19 cellular contexts compared by ENCODE assay signal in the genomic region with DNA sequence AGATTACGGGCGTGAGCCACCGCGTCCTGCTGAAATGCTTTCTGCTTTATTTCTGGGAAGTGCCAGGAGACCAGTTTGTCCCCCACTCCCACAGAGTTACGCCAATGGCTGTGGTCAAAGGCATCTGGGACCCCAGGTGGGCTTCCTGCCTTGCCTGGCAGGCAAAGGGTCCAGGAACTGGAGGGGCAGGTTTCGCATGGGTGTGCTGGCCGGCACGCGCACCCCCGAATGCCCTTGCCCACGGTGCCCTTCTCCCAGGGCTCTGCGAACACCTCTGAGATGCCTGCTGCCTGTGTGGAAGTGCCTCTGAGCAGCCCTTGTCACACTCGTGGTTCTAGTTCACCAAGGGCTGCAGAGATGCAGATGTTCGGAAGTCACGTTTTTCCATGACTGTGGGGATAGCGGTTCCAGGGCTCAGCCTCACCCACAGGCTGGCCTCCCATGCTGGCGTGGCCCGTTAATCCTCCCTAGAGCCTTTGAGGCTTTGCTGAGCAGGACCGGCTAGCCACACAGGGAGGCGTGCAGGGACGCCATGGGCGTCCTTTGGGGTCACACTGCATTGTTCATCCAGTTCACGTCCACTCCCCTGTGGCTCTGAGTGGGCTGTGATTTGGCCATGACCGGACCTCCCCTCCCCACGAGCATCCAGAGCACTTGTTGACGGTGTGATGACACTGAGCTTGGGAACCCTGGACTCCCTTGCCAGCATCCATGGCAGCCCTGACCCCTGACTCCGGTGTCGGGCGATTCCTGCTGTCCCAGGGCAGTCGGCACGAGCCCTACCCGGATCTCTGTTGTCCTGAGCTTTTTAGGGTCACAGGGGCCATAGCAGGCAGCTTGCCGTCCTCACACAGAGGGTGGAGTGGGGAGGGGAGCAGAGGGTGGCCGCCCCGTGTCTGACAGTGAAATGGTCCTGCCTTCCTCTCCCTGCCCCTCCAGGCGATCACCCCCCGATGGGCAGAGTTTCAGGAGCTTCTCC. TPM values are rescaled to one million over a fixed set of nuclear protein-coding genes. Genes with fewer than 3 reads are reported as not detected.
DNase-seq lines count a peak whose midpoint lies in the region; ATAC-seq and TF ChIP-seq lines count a peak whose summit lies in the region.
"Had no signal": no experiment of that assay in that cellular context is flagged by ENCODE, and none has a peak within 500 bp of the region (broad histone marks: within the 10 kb centered on the region; RNA-seq: fewer than 3 reads in every experiment).

No MANE protein-coding gene starts in this region.

- no peak overlapping the region for H3K4me3 ChIP-seq in right atrium auricular region
- no peak overlapping the region for H3K4me3 ChIP-seq in osteoblast (ENCODE audit: insufficient read depth, low read length)
- H3K4me3 ChIP-seq: hepatocyte, K562, neural progenitor cell, upper lobe of right lung had no signal

- H2AFZ ChIP-seq in osteoblast (ENCODE audit: low read length): no peak overlapping the region
- H2AFZ ChIP-seq: hepatocyte, neural progenitor cell had no signal

- intact Hi-C loops in Right ventricle myocardium superior (cut with DNase I) (no loop called here), cardiac septum (cut with DNase I) (no loop called here)

- H3K9me3 ChIP-seq in right atrium auricular region: no peaks in the 10 kb centered on the region
- no peaks in the 10 kb centered on the region for H3K9me3 ChIP-seq in osteoblast (ENCODE audit: low read depth, low read length)
- H3K9me3 ChIP-seq: upper lobe of right lung had no signal

- H3K36me3 ChIP-seq in right atrium auricular region (peaks cover 63% of the 10 kb centered on the region), osteoblast (ENCODE audit: insufficient read depth, low read length) (peaks cover 43% of the 10 kb centered on the region)
- H3K36me3 ChIP-seq: neural progenitor cell had no signal

- DNase-seq in Right ventricle myocardium superior (peak; percentile 35), right atrium auricular region (ENCODE audit: low spot score) (no peak), cardiac septum (ENCODE audit: low spot score) (peak; percentile 67), osteoblast (ENCODE audit: insufficient read length, low spot score, missing footprints) (peak; percentile 78), hepatic stellate cell (ENCODE audit: low spot score) (no peak), NCI-H1092 (lab: John Stamatoyannopoulos, UW) (no peak)
- DNase-seq in stimulated activated CD4-positive, alpha-beta T cell treated with anti-CD3 and anti-CD28 coated beads, Interleukin-4, amount 100 ng/mL, for 24 hours: no peak
- DNase-seq: activated CD4-positive, alpha-beta T cell treated with anti-CD3 and anti-CD28 coated beads, Interleukin-2, amount 50 U/mL, for 48 hours; activated T-cell treated with anti-CD3 and anti-CD28 coated beads, Interleukin-2, amount 50 U/mL, for 72 hours; effector memory CD8-positive, alpha-beta T cell; kidney glomerular epithelial cell; MV-4-11; NCI-H1930; NCI-H446 treated with DMSO at 0.1 percent for 48 hours; stimulated activated naive CD4-positive, alpha-beta T cell; upper lobe of right lung had no signal

- TF ChIP-seq CTCF in right atrium auricular region (IDR thresholded peaks at IDR 0.05): no peak
- no peak for TF ChIP-seq CTCF in osteoblast (IDR thresholded peaks at IDR 0.05; ENCODE audit: extremely low read depth, low read depth, low read length)

- no peaks in the 10 kb centered on the region for H3K79me2 ChIP-seq in osteoblast (ENCODE audit: insufficient read depth, low read length)
- H3K79me2 ChIP-seq: hepatocyte had no signal

- no peak overlapping the region for H3K27ac ChIP-seq in right atrium auricular region
- H3K27ac ChIP-seq in osteoblast (ENCODE audit: low read depth, low read length): no peak overlapping the region
- H3K27ac ChIP-seq: hepatocyte, neural progenitor cell, upper lobe of right lung had no signal

- no peaks in the 10 kb centered on the region for H3K4me1 ChIP-seq in right atrium auricular region
- H3K4me1 ChIP-seq in osteoblast (ENCODE audit: insufficient read depth, low read length): no peaks in the 10 kb centered on the region
- H3K4me1 ChIP-seq: neural progenitor cell had no signal

- H3K4me2 ChIP-seq in osteoblast (ENCODE audit: insufficient read depth, low read length): no peak overlapping the region
- H3K4me2 ChIP-seq: hepatocyte, neural progenitor cell had no signal

- ATAC-seq in Right ventricle myocardium superior (ENCODE audit: poor library complexity): no peak
- ATAC-seq: activated T-cell treated with anti-CD3 and anti-CD28 coated beads, Interleukin-2, amount 50 U/mL, for 72 hours; effector memory CD8-positive, alpha-beta T cell; K562; upper lobe of right lung had no signal

- H4K20me1 ChIP-seq in osteoblast (ENCODE audit: insufficient read depth, low read length): no peaks in the 10 kb centered on the region

- no peaks in the 10 kb centered on the region for H3K27me3 ChIP-seq in right atrium auricular region
- H3K27me3 ChIP-seq in osteoblast (ENCODE audit: insufficient read depth, low read length): no peaks in the 10 kb centered on the region
- H3K27me3 ChIP-seq: hepatocyte, neural progenitor cell, upper lobe of right lung had no signal

RNA-seq across cellular contexts. Expression of a gene that starts 12.7 kb away (rescaled TPM):
- total RNA-seq in Right ventricle myocardium superior: 217 TPM
- total RNA-seq in right atrium auricular region: 100 to 1,000 TPM; 171 to 196 TPM
- 213 TPM for total RNA-seq in cardiac septum
- total RNA-seq in osteoblast: 200 and 204 TPM in 2 replicates

RNA-seq across cellular contexts. Expression of a gene that starts 38.0 kb away (rescaled TPM):
- total RNA-seq in Right ventricle myocardium superior: 24.9 TPM
- total RNA-seq in right atrium auricular region: 10 to 100 TPM; 20.1 to 25.2 TPM
- total RNA-seq in cardiac septum: 19.1 TPM
- total RNA-seq in osteoblast: 26.4 and 28.0 TPM in 2 replicates

Comparison
In these comparisons a context has a peak if more than half of its experiments do, and no peak if none do; other contexts are left out.
1. DNase-seq: peak in Right ventricle myocardium superior (single experiment), cardiac septum (single experiment) and osteoblast (single experiment); none in right atrium auricular region (single experiment), stimulated activated CD4-positive, alpha-beta T cell treated with anti-CD3 and anti-CD28 coated beads, Interleukin-4, amount 100 ng/mL, for 24 hours (single experiment), hepatic stellate cell (single experiment) and NCI-H1092 (single experiment).